ENCODE assay signal across 8 cellular contexts in the genomic region with DNA sequence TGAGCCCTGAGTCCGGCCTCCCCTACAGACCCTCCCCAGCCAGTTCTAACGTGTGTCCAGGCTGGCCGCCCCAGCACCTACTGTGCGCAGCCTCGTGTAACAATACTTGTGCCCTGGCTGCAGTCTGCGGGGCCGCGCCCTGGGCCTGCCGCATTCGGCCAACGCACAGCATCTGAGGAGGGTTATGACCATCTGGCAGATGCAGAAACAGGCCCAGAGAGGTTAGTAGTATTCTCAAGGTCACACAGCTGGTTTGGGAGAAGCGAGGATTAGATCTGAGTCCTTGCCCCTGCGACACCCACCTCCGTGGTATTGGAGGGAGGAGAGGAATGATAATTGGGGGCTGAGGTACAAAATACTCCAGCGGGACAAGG. TPM values are rescaled to one million over a fixed set of nuclear protein-coding genes. Genes with fewer than 3 reads are reported as not detected.
DNase-seq lines count a peak whose midpoint lies in the region; ATAC-seq lines count a peak whose summit lies in the region.

No MANE protein-coding gene starts in this region.

- H3K4me3 ChIP-seq in adipocyte (ENCODE audit: low read length): peak overlapping the region; percentile 98
- peak overlapping the region; percentile 68 for H3K4me3 ChIP-seq in iPS-18c (ENCODE audit: insufficient read depth, low read depth, low read length)

- H3K36me3 Mint-ChIP-seq in activated CD8-positive, alpha-beta memory T cell treated with anti-CD3 and anti-CD28 coated beads, Interleukin-2, amount 10 ng/mL, durations not matched to agents 7 days and 5 days: no peaks in the 10 kb centered on the region

- CTCF ChIA-PET in activated CD8-positive, alpha-beta memory T cell treated with anti-CD3 and anti-CD28 coated beads, Interleukin-2, amount 10 ng/mL, durations not matched to agents 7 days and 5 days (lab: Charles Lee): interaction anchor here (1.0 to 20.7 kb wide), 7 partner anchors 11 to 130 kb away, joined by 3 to 732 read pairs (median 16); a partner anchor contains a TSS

- H3K36me3 ChIP-seq in adipocyte (ENCODE audit: control insufficient read depth, insufficient read depth, low read length, severe bottlenecking): no peaks in the 10 kb centered on the region

- H3K4me1 Mint-ChIP-seq in activated CD8-positive, alpha-beta memory T cell treated with anti-CD3 and anti-CD28 coated beads, Interleukin-2, amount 10 ng/mL, durations not matched to agents 7 days and 5 days: peaks cover 18% of the 10 kb centered on the region
- H3K4me1 Mint-ChIP-seq in stimulated activated naive CD8-positive, alpha-beta T cell treated with anti-CD3 and anti-CD28 coated beads, Interleukin-15, amount 100 ng/mL, for 72 hours: peaks cover 22% of the 10 kb centered on the region

- peak overlapping the region; percentile 42 for H3K4me3 Mint-ChIP-seq in activated CD8-positive, alpha-beta memory T cell treated with anti-CD3 and anti-CD28 coated beads, Interleukin-2, amount 10 ng/mL, durations not matched to agents 7 days and 5 days
- peak overlapping the region; percentile 89 to 93 for H3K4me3 Mint-ChIP-seq in stimulated activated naive CD8-positive, alpha-beta T cell treated with anti-CD3 and anti-CD28 coated beads, Interleukin-15, amount 100 ng/mL, for 72 hours

- peaks cover 18% of the 10 kb centered on the region for H3K4me1 ChIP-seq in adipocyte (ENCODE audit: control insufficient read depth, insufficient read depth, low read length)

- H3K9ac ChIP-seq in adipocyte (ENCODE audit: low read length): peak overlapping the region; percentile 99

- H3K27ac Mint-ChIP-seq in activated CD8-positive, alpha-beta memory T cell treated with anti-CD3 and anti-CD28 coated beads, Interleukin-2, amount 10 ng/mL, durations not matched to agents 7 days and 5 days: no peak overlapping the region
- no peak overlapping the region for H3K27ac Mint-ChIP-seq in stimulated activated naive CD8-positive, alpha-beta T cell treated with anti-CD3 and anti-CD28 coated beads, Interleukin-15, amount 100 ng/mL, for 72 hours

- no peaks in the 10 kb centered on the region for H3K9me3 Mint-ChIP-seq in activated CD8-positive, alpha-beta memory T cell treated with anti-CD3 and anti-CD28 coated beads, Interleukin-2, amount 10 ng/mL, durations not matched to agents 7 days and 5 days (ENCODE audit: low read depth)
- no peaks in the 10 kb centered on the region for H3K9me3 Mint-ChIP-seq in stimulated activated naive CD8-positive, alpha-beta T cell treated with anti-CD3 and anti-CD28 coated beads, Interleukin-15, amount 100 ng/mL, for 72 hours

- DNase-seq in activated CD8-positive, alpha-beta memory T cell treated with anti-CD3 and anti-CD28 coated beads, Interleukin-2, amount 10 ng/mL, durations not matched to agents 7 days and 5 days: no peak
- DNase-seq in activated CD8-positive, alpha-beta memory T cell treated with anti-CD3 and anti-CD28 coated beads, Interleukin-2, amount 50 U/mL, for 48 hours: no peak
- DNase-seq in adipocyte (ENCODE audit: low read depth): peak; percentile 35
- DNase-seq in stimulated activated naive CD8-positive, alpha-beta T cell treated with anti-CD3 and anti-CD28 coated beads, Interleukin-15, amount 100 ng/mL, for 72 hours: peak in 1 of 2 donors; percentile 28
- DNase-seq in NK-92 (lab: John Stamatoyannopoulos, UW; ENCODE audit: unreplicated experiment): no peak

- H3K9me3 ChIP-seq in adipocyte (ENCODE audit: control insufficient read depth, low read length) (no peaks in the 10 kb centered on the region), iPS-18c (ENCODE audit: control insufficient read depth, insufficient read depth, low read length) (peaks cover 2% of the 10 kb centered on the region)

- H3K27me3 ChIP-seq in adipocyte (replicated peaks; ENCODE audit: control insufficient read depth, insufficient read depth, low read length): no peaks in the 10 kb centered on the region

- no peak for ATAC-seq in activated CD8-positive, alpha-beta memory T cell treated with anti-CD3 and anti-CD28 coated beads, Interleukin-2, amount 10 ng/mL, durations not matched to agents 7 days and 5 days
- ATAC-seq in stimulated activated naive CD8-positive, alpha-beta T cell treated with anti-CD3 and anti-CD28 coated beads, Interleukin-15, amount 100 ng/mL, for 72 hours: peak; percentile 18
- ATAC-seq in HG03039 (IDR thresholded peaks at IDR 0.05; ENCODE audit: unreplicated experiment) (no peak), GM18502 (IDR thresholded peaks at IDR 0.05; ENCODE audit: poor library complexity, unreplicated experiment) (no peak)

- H3K27me3 Mint-ChIP-seq in activated CD8-positive, alpha-beta memory T cell treated with anti-CD3 and anti-CD28 coated beads, Interleukin-2, amount 10 ng/mL, durations not matched to agents 7 days and 5 days: peaks cover 54% of the 10 kb centered on the region
- H3K27me3 Mint-ChIP-seq in stimulated activated naive CD8-positive, alpha-beta T cell treated with anti-CD3 and anti-CD28 coated beads, Interleukin-15, amount 100 ng/mL, for 72 hours: peaks cover 60% of the 10 kb centered on the region

RNA-seq across cellular contexts. Expression of a gene that starts 1.0 kb away (rescaled TPM):
- 10 to 100 TPM; 14.3 to 17.8 TPM for total RNA-seq in activated CD8-positive, alpha-beta memory T cell treated with anti-CD3 and anti-CD28 coated beads, Interleukin-2, amount 10 ng/mL, durations not matched to agents 7 days and 5 days

RNA-seq across cellular contexts. Expression of a gene that starts 32.7 kb away (rescaled TPM):
- total RNA-seq in activated CD8-positive, alpha-beta memory T cell treated with anti-CD3 and anti-CD28 coated beads, Interleukin-2, amount 10 ng/mL, durations not matched to agents 7 days and 5 days: 10 to 100 TPM; 74.0 to 81.8 TPM

RNA-seq across cellular contexts. Expression of a gene that starts 46.3 kb away (rescaled TPM):
- total RNA-seq in activated CD8-positive, alpha-beta memory T cell treated with anti-CD3 and anti-CD28 coated beads, Interleukin-2, amount 10 ng/mL, durations not matched to agents 7 days and 5 days: not detected

RNA-seq across cellular contexts. Expression of a gene that starts 48.7 kb away (rescaled TPM):
- total RNA-seq in activated CD8-positive, alpha-beta memory T cell treated with anti-CD3 and anti-CD28 coated beads, Interleukin-2, amount 10 ng/mL, durations not matched to agents 7 days and 5 days: 10 to 100 TPM; 42.1 to 58.3 TPM
